25 cellular contexts compared by ENCODE assay signal in genomic region chr14:93912785-93913184, GRCh38. TPM values are rescaled to one million over a fixed set of nuclear protein-coding genes. Genes with fewer than 3 reads are reported as not detected.
"Had no signal": no experiment of that assay in that cellular context is flagged by ENCODE, and none has a peak within 500 bp of the region (broad histone marks: within the 10 kb centered on the region; RNA-seq: fewer than 3 reads in every experiment).

No MANE protein-coding gene starts in this region.

- H3K4me1 ChIP-seq: Peyer's patch had no signal

- H3K4me3 ChIP-seq: MG63, Peyer's patch had no signal

- DNase-seq: activated CD4-positive, alpha-beta T cell treated with anti-CD3 and anti-CD28 coated beads for 48 hours; activated CD4-positive, alpha-beta T cell treated with anti-CD3 and anti-CD28 coated beads, Interleukin-2, amount 50 U/mL, for 4 hours; activated CD4-positive, CD25-positive, alpha-beta regulatory T cell treated with anti-CD3 and anti-CD28 coated beads, Interleukin-2, amount 50 U/mL, for 72 hours; activated CD8-positive, alpha-beta memory T cell treated with anti-CD3 and anti-CD28 coated beads, Interleukin-2, amount 10 ng/mL, durations not matched to agents 7 days and 5 days; activated effector memory CD4-positive, alpha-beta T cell treated with anti-CD3 and anti-CD28 coated beads, Interleukin-2, amount 50 U/mL, for 16 hours; activated naive CD4-positive, alpha-beta T cell treated with Interleukin-2 at 50 U/mL for 16 hours; activated naive CD8-positive, alpha-beta T cell treated with anti-CD3 and anti-CD28 coated beads, Interleukin-2, amount 50 U/mL, for 24 hours; activated T-cell treated with anti-CD3 and anti-CD28 coated beads, Interleukin-2, amount 50 U/mL, for 24 hours; amniotic stem cell; MG63; NCI-H1105; NCI-H1436; NCI-H187; NCI-H2081; NCI-H510A treated with DMSO at 0.1 percent for 48 hours; NCI-H69; NK-92 treated with Interleukin-12 subunit alpha and Interleukin-12 subunit beta, amount 100 ng/mL, for 24 hours; Peyer's patch; SIG-M5; T-helper 17 cell; T-helper 9 cell had no signal

- H3K9me3 ChIP-seq: MG63 had no signal

- ATAC-seq: activated CD8-positive, alpha-beta memory T cell treated with anti-CD3 and anti-CD28 coated beads, Interleukin-2, amount 10 ng/mL, durations not matched to agents 7 days and 5 days; activated naive CD4-positive, alpha-beta T cell treated with anti-CD3 and anti-CD28 coated beads, Interleukin-2, amount 50 U/mL, for 72 hours; activated naive CD8-positive, alpha-beta T cell treated with anti-CD3 and anti-CD28 coated beads, Interleukin-2, amount 50 U/mL, for 24 hours; T-helper 17 cell; WTC11 had no signal

- H3K27ac ChIP-seq: Peyer's patch had no signal

- H3K27me3 ChIP-seq: MG63, Peyer's patch had no signal

- H3K36me3 ChIP-seq: MG63, Peyer's patch had no signal

RNA-seq across cellular contexts. Expression of gene FAM181A, which starts 14.4 kb away (rescaled TPM):
- total RNA-seq: activated CD8-positive, alpha-beta memory T cell treated with anti-CD3 and anti-CD28 coated beads, Interleukin-2, amount 10 ng/mL, durations not matched to agents 7 days and 5 days; activated naive CD4-positive, alpha-beta T cell treated with anti-CD3 and anti-CD28 coated beads, Interleukin-2, amount 50 U/mL, for 72 hours; activated T-helper 1 cell treated with anti-CD3 and anti-CD28 coated beads, Interleukin-12 subunit alpha, Interleukin-12 subunit beta, Interleukin-2, Interleukin-4 antibody, amounts not matched to agents 30 ng/mL and 10 ng/mL and 1 ng/mL, durations not matched to agents 14 hours and 24 hours and 36 hours; astrocyte; Peyer's patch; T-helper 17 cell; WTC11 had no signal
